2 cellular contexts compared by ENCODE assay signal in the genomic region with DNA sequence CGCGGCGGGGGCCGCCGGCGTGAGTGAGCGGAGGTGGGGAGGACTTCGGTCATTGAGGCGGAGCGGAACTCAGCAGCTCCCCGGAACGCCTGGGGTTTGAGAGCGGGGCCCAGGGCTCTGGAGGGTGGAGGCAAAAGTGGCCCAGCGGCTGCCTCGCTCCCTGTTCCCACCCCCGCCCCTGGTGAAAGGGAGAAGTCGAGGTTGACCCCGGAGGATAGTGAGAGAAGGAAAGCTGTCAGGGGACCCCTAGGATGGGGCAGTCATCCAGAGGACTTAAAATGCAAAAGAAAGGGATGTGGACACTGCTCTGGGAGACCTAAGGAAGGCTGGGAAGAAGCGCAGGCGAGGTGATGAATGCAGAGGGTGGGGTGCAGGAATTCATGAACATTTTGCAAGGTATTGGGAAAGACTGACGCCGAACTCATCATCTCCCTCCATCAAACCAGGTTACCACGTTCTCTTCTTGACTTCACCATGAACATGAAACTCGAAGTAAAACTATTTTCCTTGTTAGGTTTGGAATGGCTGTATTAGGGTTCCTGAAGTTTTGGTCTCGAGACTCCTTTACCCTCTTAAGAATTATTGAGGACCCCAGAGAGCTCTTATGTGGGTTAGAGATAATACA.
TF ChIP-seq lines count a peak whose summit lies in the region.

No MANE protein-coding gene starts in this region.

TF ChIP-seq in HEK293, 187 proteins besides CTCF, POLR2A, EP300 and RAD21 (continued from another document):
- TF ChIP-seq, protein P1, sequence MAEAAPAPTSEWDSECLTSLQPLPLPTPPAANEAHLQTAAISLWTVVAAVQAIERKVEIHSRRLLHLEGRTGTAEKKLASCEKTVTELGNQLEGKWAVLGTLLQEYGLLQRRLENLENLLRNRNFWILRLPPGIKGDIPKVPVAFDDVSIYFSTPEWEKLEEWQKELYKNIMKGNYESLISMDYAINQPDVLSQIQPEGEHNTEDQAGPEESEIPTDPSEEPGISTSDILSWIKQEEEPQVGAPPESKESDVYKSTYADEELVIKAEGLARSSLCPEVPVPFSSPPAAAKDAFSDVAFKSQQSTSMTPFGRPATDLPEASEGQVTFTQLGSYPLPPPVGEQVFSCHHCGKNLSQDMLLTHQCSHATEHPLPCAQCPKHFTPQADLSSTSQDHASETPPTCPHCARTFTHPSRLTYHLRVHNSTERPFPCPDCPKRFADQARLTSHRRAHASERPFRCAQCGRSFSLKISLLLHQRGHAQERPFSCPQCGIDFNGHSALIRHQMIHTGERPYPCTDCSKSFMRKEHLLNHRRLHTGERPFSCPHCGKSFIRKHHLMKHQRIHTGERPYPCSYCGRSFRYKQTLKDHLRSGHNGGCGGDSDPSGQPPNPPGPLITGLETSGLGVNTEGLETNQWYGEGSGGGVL (tag by site-specific recombination; IDR thresholded peaks at IDR 0.05), result peak; percentile 23; the same call in 1 of the 2 replicates
- TF ChIP-seq, protein P2, sequence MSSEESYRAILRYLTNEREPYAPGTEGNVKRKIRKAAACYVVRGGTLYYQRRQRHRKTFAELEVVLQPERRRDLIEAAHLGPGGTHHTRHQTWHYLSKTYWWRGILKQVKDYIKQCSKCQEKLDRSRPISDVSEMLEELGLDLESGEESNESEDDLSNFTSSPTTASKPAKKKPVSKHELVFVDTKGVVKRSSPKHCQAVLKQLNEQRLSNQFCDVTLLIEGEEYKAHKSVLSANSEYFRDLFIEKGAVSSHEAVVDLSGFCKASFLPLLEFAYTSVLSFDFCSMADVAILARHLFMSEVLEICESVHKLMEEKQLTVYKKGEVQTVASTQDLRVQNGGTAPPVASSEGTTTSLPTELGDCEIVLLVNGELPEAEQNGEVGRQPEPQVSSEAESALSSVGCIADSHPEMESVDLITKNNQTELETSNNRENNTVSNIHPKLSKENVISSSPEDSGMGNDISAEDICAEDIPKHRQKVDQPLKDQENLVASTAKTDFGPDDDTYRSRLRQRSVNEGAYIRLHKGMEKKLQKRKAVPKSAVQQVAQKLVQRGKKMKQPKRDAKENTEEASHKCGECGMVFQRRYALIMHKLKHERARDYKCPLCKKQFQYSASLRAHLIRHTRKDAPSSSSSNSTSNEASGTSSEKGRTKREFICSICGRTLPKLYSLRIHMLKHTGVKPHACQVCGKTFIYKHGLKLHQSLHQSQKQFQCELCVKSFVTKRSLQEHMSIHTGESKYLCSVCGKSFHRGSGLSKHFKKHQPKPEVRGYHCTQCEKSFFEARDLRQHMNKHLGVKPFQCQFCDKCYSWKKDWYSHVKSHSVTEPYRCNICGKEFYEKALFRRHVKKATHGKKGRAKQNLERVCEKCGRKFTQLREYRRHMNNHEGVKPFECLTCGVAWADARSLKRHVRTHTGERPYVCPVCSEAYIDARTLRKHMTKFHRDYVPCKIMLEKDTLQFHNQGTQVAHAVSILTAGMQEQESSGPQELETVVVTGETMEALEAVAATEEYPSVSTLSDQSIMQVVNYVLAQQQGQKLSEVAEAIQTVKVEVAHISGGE (tag by site-specific recombination; conservative IDR thresholded peaks at IDR 0.05; ENCODE audit: low read depth), result 0 out of 2 replicates have a peak, but pooled peaks have one; percentile 12
- TF ChIP-seq SP2 (tag by site-specific recombination; IDR thresholded peaks at IDR 0.05), result peak; percentile 39
- TF ChIP-seq ZBTB48 (tag by site-specific recombination; IDR thresholded peaks at IDR 0.05), result peak; percentile 50; the same call in 1 of the 2 replicates
- peak; percentile 89 for TF ChIP-seq ZXDB (tag by site-specific recombination; IDR thresholded peaks at IDR 0.05)
- peak; percentile 98 for TF ChIP-seq ZBTB20 (tag by site-specific recombination; IDR thresholded peaks at IDR 0.05)
- TF ChIP-seq, protein P3, sequence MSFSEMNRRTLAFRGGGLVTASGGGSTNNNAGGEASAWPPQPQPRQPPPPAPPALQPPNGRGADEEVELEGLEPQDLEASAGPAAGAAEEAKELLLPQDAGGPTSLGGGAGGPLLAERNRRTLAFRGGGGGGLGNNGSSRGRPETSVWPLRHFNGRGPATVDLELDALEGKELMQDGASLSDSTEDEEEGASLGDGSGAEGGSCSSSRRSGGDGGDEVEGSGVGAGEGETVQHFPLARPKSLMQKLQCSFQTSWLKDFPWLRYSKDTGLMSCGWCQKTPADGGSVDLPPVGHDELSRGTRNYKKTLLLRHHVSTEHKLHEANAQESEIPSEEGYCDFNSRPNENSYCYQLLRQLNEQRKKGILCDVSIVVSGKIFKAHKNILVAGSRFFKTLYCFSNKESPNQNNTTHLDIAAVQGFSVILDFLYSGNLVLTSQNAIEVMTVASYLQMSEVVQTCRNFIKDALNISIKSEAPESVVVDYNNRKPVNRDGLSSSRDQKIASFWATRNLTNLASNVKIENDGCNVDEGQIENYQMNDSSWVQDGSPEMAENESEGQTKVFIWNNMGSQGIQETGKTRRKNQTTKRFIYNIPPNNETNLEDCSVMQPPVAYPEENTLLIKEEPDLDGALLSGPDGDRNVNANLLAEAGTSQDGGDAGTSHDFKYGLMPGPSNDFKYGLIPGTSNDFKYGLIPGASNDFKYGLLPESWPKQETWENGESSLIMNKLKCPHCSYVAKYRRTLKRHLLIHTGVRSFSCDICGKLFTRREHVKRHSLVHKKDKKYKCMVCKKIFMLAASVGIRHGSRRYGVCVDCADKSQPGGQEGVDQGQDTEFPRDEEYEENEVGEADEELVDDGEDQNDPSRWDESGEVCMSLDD (tag by site-specific recombination; IDR thresholded peaks at IDR 0.05), result peak; percentile 47; the same call in 1 of the 2 replicates
- peak; percentile 16; the same call in 1 of the 2 replicates for TF ChIP-seq GLIS2 (tag by site-specific recombination; IDR thresholded peaks at IDR 0.05)
- 0 out of 2 replicates have a peak, but pooled peaks have one; percentile 8 for TF ChIP-seq ZFHX2 (tag by site-specific recombination; conservative IDR thresholded peaks at IDR 0.05)
- TF ChIP-seq ZNF335 (tag by site-specific recombination; conservative IDR thresholded peaks at IDR 0.05), result peak; percentile 81
- 0 out of 2 replicates have a peak, but pooled peaks have one; percentile 8 for TF ChIP-seq IKZF3 (tag by site-specific recombination; IDR thresholded peaks at IDR 0.05)
- no peak for TF ChIP-seq ZNF23 (tag by site-specific recombination; IDR thresholded peaks at IDR 0.05; ENCODE audit: borderline replicate concordance)
- peak; percentile 26; the same call in 1 of the 2 replicates for TF ChIP-seq ZNF76 (tag by site-specific recombination; IDR thresholded peaks at IDR 0.05; ENCODE audit: borderline replicate concordance, low read depth)

TF ChIP-seq in liver, 16 proteins besides CTCF, POLR2A, EP300 and RAD21 (continued from another document):
- TF ChIP-seq, protein P4, sequence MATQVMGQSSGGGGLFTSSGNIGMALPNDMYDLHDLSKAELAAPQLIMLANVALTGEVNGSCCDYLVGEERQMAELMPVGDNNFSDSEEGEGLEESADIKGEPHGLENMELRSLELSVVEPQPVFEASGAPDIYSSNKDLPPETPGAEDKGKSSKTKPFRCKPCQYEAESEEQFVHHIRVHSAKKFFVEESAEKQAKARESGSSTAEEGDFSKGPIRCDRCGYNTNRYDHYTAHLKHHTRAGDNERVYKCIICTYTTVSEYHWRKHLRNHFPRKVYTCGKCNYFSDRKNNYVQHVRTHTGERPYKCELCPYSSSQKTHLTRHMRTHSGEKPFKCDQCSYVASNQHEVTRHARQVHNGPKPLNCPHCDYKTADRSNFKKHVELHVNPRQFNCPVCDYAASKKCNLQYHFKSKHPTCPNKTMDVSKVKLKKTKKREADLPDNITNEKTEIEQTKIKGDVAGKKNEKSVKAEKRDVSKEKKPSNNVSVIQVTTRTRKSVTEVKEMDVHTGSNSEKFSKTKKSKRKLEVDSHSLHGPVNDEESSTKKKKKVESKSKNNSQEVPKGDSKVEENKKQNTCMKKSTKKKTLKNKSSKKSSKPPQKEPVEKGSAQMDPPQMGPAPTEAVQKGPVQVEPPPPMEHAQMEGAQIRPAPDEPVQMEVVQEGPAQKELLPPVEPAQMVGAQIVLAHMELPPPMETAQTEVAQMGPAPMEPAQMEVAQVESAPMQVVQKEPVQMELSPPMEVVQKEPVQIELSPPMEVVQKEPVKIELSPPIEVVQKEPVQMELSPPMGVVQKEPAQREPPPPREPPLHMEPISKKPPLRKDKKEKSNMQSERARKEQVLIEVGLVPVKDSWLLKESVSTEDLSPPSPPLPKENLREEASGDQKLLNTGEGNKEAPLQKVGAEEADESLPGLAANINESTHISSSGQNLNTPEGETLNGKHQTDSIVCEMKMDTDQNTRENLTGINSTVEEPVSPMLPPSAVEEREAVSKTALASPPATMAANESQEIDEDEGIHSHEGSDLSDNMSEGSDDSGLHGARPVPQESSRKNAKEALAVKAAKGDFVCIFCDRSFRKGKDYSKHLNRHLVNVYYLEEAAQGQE (IDR thresholded peaks at IDR 0.05), result no peak
